Comparison of ENCODE assay signal across 12 cellular contexts in genomic region chr19:14473073-14473790, GRCh38. TPM values are rescaled to one million over a fixed set of nuclear protein-coding genes. Genes with fewer than 3 reads are reported as not detected.
A peak's percentile ranks its signal among the peaks of the same experiment; 100 is the strongest.
DNase-seq lines count a peak whose midpoint lies in the region; ATAC-seq and TF ChIP-seq lines count a peak whose summit lies in the region.
"Had no signal": no experiment of that assay in that cellular context is flagged by ENCODE, and none has a peak within 500 bp of the region (broad histone marks: within the 10 kb centered on the region; RNA-seq: fewer than 3 reads in every experiment).

No MANE protein-coding gene starts in this region.

- peak overlapping the region; percentile 54 for H3K4me3 ChIP-seq in left ventricle myocardium inferior
- peak overlapping the region; percentile 70; the same call in 1 of the 2 replicates for H3K4me3 ChIP-seq in iPS-20b (ENCODE audit: low read length)
- peak overlapping the region; percentile 17 to 27 for H3K4me3 ChIP-seq in tibial artery
- no peak overlapping the region for H3K4me3 ChIP-seq in GM23248
- H3K4me3 ChIP-seq: left lung, PC-9 had no signal

- H3K4me1 Mint-ChIP-seq in activated T-cell treated with anti-CD3 and anti-CD28 coated beads, Interleukin-2, amount 50 U/mL, for 4 hours (ENCODE audit: low read depth): peaks cover 32% of the 10 kb centered on the region

- H3K9me3 ChIP-seq in left ventricle myocardium inferior (replicated peaks) (no peaks in the 10 kb centered on the region), iPS-20b (ENCODE audit: insufficient read depth, low read depth, low read length) (no peaks in the 10 kb centered on the region), tibial artery (no peaks in the 10 kb centered on the region), GM23248 (ENCODE audit: low read depth) (no peaks in the 10 kb centered on the region)
- H3K9me3 ChIP-seq: esophagus squamous epithelium, left lung, right atrium auricular region had no signal

- no peaks in the 10 kb centered on the region for H3K9me3 Mint-ChIP-seq in activated T-cell treated with anti-CD3 and anti-CD28 coated beads, Interleukin-2, amount 50 U/mL, for 4 hours

- peaks cover 22% of the 10 kb centered on the region for H3K27me3 Mint-ChIP-seq in activated T-cell treated with anti-CD3 and anti-CD28 coated beads, Interleukin-2, amount 50 U/mL, for 4 hours (ENCODE audit: low read depth)

- H4K20me1 ChIP-seq in GM23248 (ENCODE audit: insufficient read depth): no peaks in the 10 kb centered on the region

- intact Hi-C loops in left ventricle myocardium inferior (cut with micrococcal nuclease): no loop called here
- intact Hi-C loops in cardiac septum (cut with DNase I): loop anchor here (10.0 kb wide), 1 partner anchor 328 kb away; no protein-coding TSS in a partner anchor
- intact Hi-C loops in tibial artery (cut with DNase I; ENCODE audit: low total_unique reads): loop anchor here (5.0 to 10.0 kb wide), 4 partner anchors 36 to 328 kb away; partner anchors contain the start of gene DDX39A

- no peak overlapping the region for H3K4me2 ChIP-seq in GM23248 (ENCODE audit: unreplicated experiment)
- H3K4me2 ChIP-seq: PC-9 had no signal

- TF ChIP-seq CTCF in left ventricle myocardium inferior (IDR thresholded peaks at IDR 0.05; ENCODE audit: borderline replicate concordance) (no peak), tibial artery (IDR thresholded peaks at IDR 0.05) (no peak)

- H3K4me3 Mint-ChIP-seq in activated T-cell treated with anti-CD3 and anti-CD28 coated beads, Interleukin-2, amount 50 U/mL, for 4 hours: peak overlapping the region; percentile 31

- H3K4me1 ChIP-seq in left ventricle myocardium inferior: peaks cover 55% of the 10 kb centered on the region
- H3K4me1 ChIP-seq in iPS-20b (ENCODE audit: insufficient read depth, low read length): peaks cover 5% of the 10 kb centered on the region
- peaks cover 15 to 50% (median 34%) of the 10 kb centered on the region in 4 donors for H3K4me1 ChIP-seq in tibial artery
- peaks cover 9% of the 10 kb centered on the region for H3K4me1 ChIP-seq in GM23248 (ENCODE audit: insufficient read depth)

- H3K79me2 ChIP-seq in GM23248 (ENCODE audit: insufficient read depth): no peaks in the 10 kb centered on the region

- no peak overlapping the region; the same call in 1 of the 2 replicates for H2AFZ ChIP-seq in GM23248
- H2AFZ ChIP-seq: PC-9 had no signal

- ATAC-seq in activated T-cell treated with anti-CD3 and anti-CD28 coated beads, Interleukin-2, amount 50 U/mL, for 4 hours: no peak

- peaks cover 41% of the 10 kb centered on the region for H3K36me3 ChIP-seq in left ventricle myocardium inferior
- H3K36me3 ChIP-seq in iPS-20b (ENCODE audit: insufficient read depth, low read depth, low read length): peaks cover 11% of the 10 kb centered on the region
- H3K36me3 ChIP-seq in tibial artery: peaks cover 22 to 41% (median 41%) of the 10 kb centered on the region in 3 donors
- H3K36me3 ChIP-seq in GM23248 (ENCODE audit: low read depth): peaks cover 1% of the 10 kb centered on the region; the same call in 1 of the 2 replicates

- 20 to 21% methylated on average over 38 to 59 of the region's 67 CpGs for WGBS in GM23248 (ENCODE audit: low coverage in 1 of 2, low lambda C conversion rate in 2 of 2, missing lambda C conversion rate in 2 of 2), 2 experiments

- H3K9ac ChIP-seq in iPS-20b (ENCODE audit: low read depth, low read length): no peak overlapping the region
- no peak overlapping the region for H3K9ac ChIP-seq in GM23248

- H3F3A ChIP-seq in GM23248 (ENCODE audit: insufficient read depth): peaks cover 6% of the 10 kb centered on the region; the same call in 1 of the 2 replicates

- H3K9me2 ChIP-seq in GM23248 (ENCODE audit: insufficient read depth): no peaks in the 10 kb centered on the region

- H3K27me3 ChIP-seq in left ventricle myocardium inferior (ENCODE audit: low read depth) (peaks cover 45% of the 10 kb centered on the region), iPS-20b (ENCODE audit: insufficient read depth, low read length) (no peaks in the 10 kb centered on the region; the same call in 1 of the 2 replicates), tibial artery (peaks cover 0 to 36% of the 10 kb centered on the region in 2 donors), GM23248 (replicated peaks; ENCODE audit: insufficient read depth) (no peaks in the 10 kb centered on the region)

- DNase-seq in left ventricle myocardium inferior: no peak
- DNase-seq in cardiac septum (ENCODE audit: low spot score): no peak
- no peak for DNase-seq in activated T-cell treated with anti-CD3 and anti-CD28 coated beads, Interleukin-2, amount 50 U/mL, for 4 hours
- DNase-seq in tibial artery: no peak
- DNase-seq in A172 (ENCODE audit: low spot score): no peak
- no peak for DNase-seq in GM23248
- no peak for DNase-seq in iPS-NIHi7 (ENCODE audit: extremely low spot score)
- DNase-seq: esophagus squamous epithelium, PC-9 had no signal

- H3K36me3 Mint-ChIP-seq in activated T-cell treated with anti-CD3 and anti-CD28 coated beads, Interleukin-2, amount 50 U/mL, for 4 hours (ENCODE audit: insufficient read depth): peaks cover 4% of the 10 kb centered on the region

- H3K27ac ChIP-seq in left ventricle myocardium inferior (replicated peaks): no peak overlapping the region
- no peak overlapping the region for H3K27ac ChIP-seq in iPS-20b (ENCODE audit: low read length)
- no peak overlapping the region for H3K27ac ChIP-seq in tibial artery
- no peak overlapping the region for H3K27ac ChIP-seq in GM23248
- H3K27ac ChIP-seq: left lung, PC-9, right atrium auricular region had no signal

- in situ Hi-C loops in GM23248 (cut with MboI): no loop called here

RNA-seq across cellular contexts. Expression of gene PTGER1, which starts 1.9 kb away (rescaled TPM):
- not detected for total RNA-seq in left ventricle myocardium inferior
- total RNA-seq in cardiac septum: not detected
- under 1 TPM in 1 of 3 donors, not detected in 2; 0.19 TPM for total RNA-seq in activated T-cell treated with anti-CD3 and anti-CD28 coated beads, Interleukin-2, amount 50 U/mL, for 4 hours
- 0.29 TPM in 1 of 2 replicates, not detected in the other for total RNA-seq in A172 (2014; rRNA removed; shearing (Covaris generic))
- total RNA-seq in GM23248 (2014; rRNA removed; shearing (Covaris generic)): 0.22 and 2.5 TPM in 2 replicates
- polyA plus RNA-seq in GM23248 (2016; fragmentation: Nextera tagmentation; extraction: Ambion mirVana): 0.79 and 0.80 TPM in 2 replicates
- total RNA-seq: right atrium auricular region had no signal

RNA-seq across cellular contexts. Expression of gene GIPC1, which starts 22.7 kb away (rescaled TPM):
- 45.5 TPM for total RNA-seq in left ventricle myocardium inferior
- 49.5 TPM for total RNA-seq in cardiac septum
- total RNA-seq in activated T-cell treated with anti-CD3 and anti-CD28 coated beads, Interleukin-2, amount 50 U/mL, for 4 hours: 10 to 100 TPM; 42.5 to 49.8 (median 44.3) TPM
- 302 and 408 TPM in 2 replicates for total RNA-seq in A172 (2014; rRNA removed; shearing (Covaris generic))
- total RNA-seq in GM23248 (2014; rRNA removed; shearing (Covaris generic)): 143 and 173 TPM in 2 replicates
- 106 and 112 TPM in 2 replicates for polyA plus RNA-seq in GM23248 (2016; fragmentation: Nextera tagmentation; extraction: Ambion mirVana)

RNA-seq across cellular contexts. Expression of gene PKN1, which starts 40.1 kb away (rescaled TPM):
- total RNA-seq in left ventricle myocardium inferior (129 TPM), cardiac septum (136 TPM)
- total RNA-seq in activated T-cell treated with anti-CD3 and anti-CD28 coated beads, Interleukin-2, amount 50 U/mL, for 4 hours: 100 to 1,000 TPM; 171 to 213 (median 197) TPM
- total RNA-seq in A172 (2014; rRNA removed; shearing (Covaris generic)): 181 and 208 TPM in 2 replicates
- total RNA-seq in GM23248 (2014; rRNA removed; shearing (Covaris generic)): 128 and 139 TPM in 2 replicates
- 47.2 and 56.4 TPM in 2 replicates for polyA plus RNA-seq in GM23248 (2016; fragmentation: Nextera tagmentation; extraction: Ambion mirVana)

RNA-seq across cellular contexts. Expression of gene DNAJB1, which starts 45.0 kb away (rescaled TPM):
- total RNA-seq in left ventricle myocardium inferior: 48.7 TPM
- 61.6 TPM for total RNA-seq in cardiac septum
- total RNA-seq in activated T-cell treated with anti-CD3 and anti-CD28 coated beads, Interleukin-2, amount 50 U/mL, for 4 hours: 100 to 1,000 TPM; 119 to 128 (median 120) TPM
- 216 and 229 TPM in 2 replicates for total RNA-seq in A172 (2014; rRNA removed; shearing (Covaris generic))
- 82.5 and 101 TPM in 2 replicates for total RNA-seq in GM23248 (2014; rRNA removed; shearing (Covaris generic))
- 124 and 127 TPM in 2 replicates for polyA plus RNA-seq in GM23248 (2016; fragmentation: Nextera tagmentation; extraction: Ambion mirVana)

RNA-seq across cellular contexts. Expression of gene DDX39A, which starts 54.1 kb away (rescaled TPM):
- total RNA-seq in left ventricle myocardium inferior (33.4 TPM), cardiac septum (26.7 TPM)
- total RNA-seq in activated T-cell treated with anti-CD3 and anti-CD28 coated beads, Interleukin-2, amount 50 U/mL, for 4 hours: 100 to 1,000 TPM; 538 to 557 (median 548) TPM
- total RNA-seq in A172 (2014; rRNA removed; shearing (Covaris generic)): 312 and 320 TPM in 2 replicates
- total RNA-seq in GM23248 (2014; rRNA removed; shearing (Covaris generic)): 47.2 and 55.9 TPM in 2 replicates
- 57.7 and 58.7 TPM in 2 replicates for polyA plus RNA-seq in GM23248 (2016; fragmentation: Nextera tagmentation; extraction: Ambion mirVana)
